Comparison of ENCODE assay signal across 24 cellular contexts in the genomic region with DNA sequence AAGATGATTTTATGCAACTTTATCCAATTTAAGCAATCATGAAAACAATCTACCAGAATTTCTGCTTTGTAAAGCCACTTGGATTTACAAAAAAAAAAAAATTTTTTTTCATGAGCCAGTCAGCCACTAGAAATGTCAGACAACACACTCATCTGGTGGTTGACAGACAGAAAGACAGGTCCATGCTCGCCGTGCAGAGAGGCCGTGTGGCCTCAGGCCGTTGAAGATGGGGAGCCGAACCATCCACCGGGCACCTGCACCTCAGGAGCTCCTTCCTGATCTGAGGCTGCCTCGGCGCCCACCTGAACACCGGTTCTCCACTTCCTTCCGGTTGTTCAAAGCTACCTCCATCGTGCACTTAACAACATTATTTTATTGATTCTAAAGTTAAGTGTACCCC.
"Had no signal": no experiment of that assay in that cellular context is flagged by ENCODE, and none has a peak within 500 bp of the region (broad histone marks: within the 10 kb centered on the region; RNA-seq: fewer than 3 reads in every experiment).

No MANE protein-coding gene starts in this region.

- H3K4me2 ChIP-seq: hepatocyte, smooth muscle cell had no signal

- H3K9me3 Mint-ChIP-seq: natural killer cell treated with Interleukin-12 subunit alpha and Interleukin-12 subunit beta and Interleukin-15 and Interleukin-18, amount 100 ng/mL, for 72 hours; stimulated activated naive CD8-positive, alpha-beta T cell treated with anti-CD3 and anti-CD28 coated beads, Interleukin-15, amount 100 ng/mL, for 72 hours had no signal

- H3K27ac ChIP-seq: hepatocyte, lower lobe of right lung, ovary, right atrium auricular region, right lobe of liver, tibial nerve, upper lobe of left lung had no signal

- H3K36me3 ChIP-seq: lower lobe of right lung, ovary, right atrium auricular region, right lobe of liver, tibial nerve, upper lobe of left lung had no signal

- H3K36me3 Mint-ChIP-seq: mesothelial cell of epicardium; naive thymus-derived CD4-positive, alpha-beta T cell; natural killer cell treated with Interleukin-12 subunit alpha and Interleukin-12 subunit beta and Interleukin-15 and Interleukin-18, amount 100 ng/mL, for 72 hours; stimulated activated memory B cell treated with anti-CD40 and anti-IgM and Interleukin-4, amounts not matched to agents 10 μg/mL and 1 μg/mL and 100 μg/mL, for 72 hours had no signal

- H3K4me3 Mint-ChIP-seq: mesothelial cell of epicardium; naive thymus-derived CD4-positive, alpha-beta T cell; natural killer cell treated with Interleukin-12 subunit alpha and Interleukin-12 subunit beta and Interleukin-15 and Interleukin-18, amount 100 ng/mL, for 72 hours; stimulated activated memory B cell treated with anti-CD40 and anti-IgM and Interleukin-4, amounts not matched to agents 10 μg/mL and 1 μg/mL and 100 μg/mL, for 72 hours; stimulated activated naive CD8-positive, alpha-beta T cell treated with anti-CD3 and anti-CD28 coated beads, Interleukin-15, amount 100 ng/mL, for 72 hours had no signal

- H3K27ac Mint-ChIP-seq: mesothelial cell of epicardium; naive thymus-derived CD4-positive, alpha-beta T cell; natural killer cell treated with Interleukin-12 subunit alpha and Interleukin-12 subunit beta and Interleukin-15 and Interleukin-18, amount 100 ng/mL, for 72 hours; progenitor cell of endocrine pancreas; stimulated activated memory B cell treated with anti-CD40 and anti-IgM and Interleukin-4, amounts not matched to agents 10 μg/mL and 1 μg/mL and 100 μg/mL, for 72 hours had no signal

- H3K27me3 ChIP-seq: hepatocyte, ovary, right atrium auricular region, tibial nerve, upper lobe of left lung had no signal

- H3K4me1 Mint-ChIP-seq: mesothelial cell of epicardium; naive thymus-derived CD4-positive, alpha-beta T cell; stimulated activated memory B cell treated with anti-CD40 and anti-IgM and Interleukin-4, amounts not matched to agents 10 μg/mL and 1 μg/mL and 100 μg/mL, for 72 hours; stimulated activated naive CD8-positive, alpha-beta T cell treated with anti-CD3 and anti-CD28 coated beads, Interleukin-15, amount 100 ng/mL, for 72 hours had no signal

- H3K79me2 ChIP-seq: hepatocyte had no signal

- H3K9me3 ChIP-seq: lower lobe of right lung, mucosa of descending colon, ovary, right atrium auricular region, right lobe of liver, upper lobe of left lung had no signal

- DNase-seq: kidney glomerular epithelial cell; left cardiac atrium; lower lobe of right lung; mesendoderm; mucosa of descending colon; naive thymus-derived CD4-positive, alpha-beta T cell; ovary; right lobe of liver; stimulated activated CD4-positive, alpha-beta T cell treated with anti-CD3 and anti-CD28 coated beads, Interleukin-1b, Interleukin-23, amount 100 ng/mL, for 48 hours; stimulated activated CD4-positive, alpha-beta T cell treated with anti-CD3 and anti-CD28 coated beads, Interleukin-2, amount 100 ng/mL, for 48 hours; stimulated activated CD4-positive, alpha-beta T cell treated with anti-CD3 and anti-CD28 coated beads, Interleukin-4, amount 100 ng/mL, for 4 hours; stimulated activated CD8-positive, alpha-beta memory T cell treated with anti-CD3 and anti-CD28 coated beads, Interleukin-4, amount 100 ng/mL, for 48 hours; stimulated activated naive CD4-positive, alpha-beta T cell treated with Interleukin-2 at 50 U/mL for 16 hours; stimulated activated naive CD8-positive, alpha-beta T cell treated with anti-CD3 and anti-CD28 coated beads, Interleukin-15, amount 100 ng/mL, for 72 hours; substantia nigra; upper lobe of left lung had no signal

- H2AFZ ChIP-seq: hepatocyte had no signal

- H3K4me1 ChIP-seq: lower lobe of right lung, right atrium auricular region, right lobe of liver, tibial nerve, upper lobe of left lung had no signal

- H3K4me3 ChIP-seq: hepatocyte, lower lobe of right lung, mucosa of descending colon, ovary, right atrium auricular region, right lobe of liver, smooth muscle cell, tibial nerve, upper lobe of left lung had no signal
